Comparison of ENCODE assay signal across 8 cellular contexts in genomic region chr19:58305065-58305931, GRCh38. TPM values are rescaled to one million over a fixed set of nuclear protein-coding genes. Genes with fewer than 3 reads are reported as not detected.
DNase-seq lines count a peak whose midpoint lies in the region; ATAC-seq, FAIRE-seq and TF ChIP-seq lines count a peak whose summit lies in the region.

Gene ERVK3-1 (plus strand): TSS chr19:58305377. CDS start chr19:58312169, 6,792 bp downstream.

- TF ChIP-seq POLR2A in endothelial cell of umbilical vein (IDR thresholded peaks at IDR 0.05; ENCODE audit: low read depth, low read length) = peak; percentile 92

- H3K4me3 ChIP-seq in OCI-LY3 (ENCODE audit: low read length) (peak within 1 kb of the TSS; percentile 88), endothelial cell of umbilical vein (replicated peaks in 1 of 3; ENCODE audit: insufficient read depth in 1 of 3, low read depth in 1 of 3, low read length in 3 of 3) (peak within 1 kb of the TSS; percentile 44 to 72 (median 49)), mononuclear cell (ENCODE audit: low read length) (peak within 1 kb of the TSS; percentile 86)

- H3K4me2 ChIP-seq in OCI-LY3 (ENCODE audit: low read length) (peak within 1 kb of the TSS; percentile 89), endothelial cell of umbilical vein (ENCODE audit: insufficient read depth, low read length) (peak within 1 kb of the TSS; percentile 90)

- H3K36me3 ChIP-seq in OCI-LY3 (replicated peaks; ENCODE audit: low read depth, low read length) (peaks cover 60% of the 10 kb centered on the region), endothelial cell of umbilical vein (ENCODE audit: control insufficient read depth in 2 of 2, extremely low read depth in 1 of 2, insufficient read depth in 2 of 2, low read length in 2 of 2) (peaks cover 0 to 7% of the 10 kb centered on the region in 2 experiments)

- POLR2A ChIA-PET in endothelial cell of umbilical vein (lab: Charles Lee) = interaction anchor here (0.7 to 1.0 kb wide), 2 partner anchors 27 to 77 kb away, joined by 3 to 5 read pairs; partner anchors contain the start of genes ZNF544 and ZNF8

- intact Hi-C loops in endothelial cell of umbilical vein (cut with micrococcal nuclease) = loop anchor here (1.0 to 2.0 kb wide), 5 partner anchors 21 to 77 kb away; partner anchors contain the start of genes ZNF497, ZNF544, ZNF837 and ZSCAN22

- H3K9ac ChIP-seq in OCI-LY3 (ENCODE audit: low read length) (peak within 1 kb of the TSS; percentile 83), endothelial cell of umbilical vein (replicated peaks; ENCODE audit: extremely low read depth, insufficient read depth, low read length) (peak within 1 kb of the TSS; percentile 95)

- H3K9me3 ChIP-seq in OCI-LY3 (ENCODE audit: insufficient read depth, low read length) (no peaks in the 10 kb centered on the region), endothelial cell of umbilical vein (replicated peaks; ENCODE audit: control insufficient read depth, insufficient read depth, low read length) (no peaks in the 10 kb centered on the region), mononuclear cell (ENCODE audit: low read depth, low read length) (peaks cover 5% of the 10 kb centered on the region)

- dilution Hi-C loops in endothelial cell of umbilical vein (cut with MboI; ENCODE audit: extremely low pct_ligation_motif_present, low sequenced_read_pairs) = no loop called here

- peak; percentile 98 for FAIRE-seq in endothelial cell of umbilical vein (lab: Jason Lieb, UNC)

- H2AFZ ChIP-seq in OCI-LY3 (ENCODE audit: low read depth, low read length) = peak within 1 kb of the TSS; percentile 86
- peak within 1 kb of the TSS; percentile 84 for H2AFZ ChIP-seq in endothelial cell of umbilical vein (ENCODE audit: low read depth, low read length)

- H3K27ac ChIP-seq in OCI-LY3 (ENCODE audit: low read length) (peak within 1 kb of the TSS; percentile 50), endothelial cell of umbilical vein (ENCODE audit: insufficient read depth, low read depth, low read length) (peak within 1 kb of the TSS; percentile 95)

- no peaks in the 10 kb centered on the region for H3K9me1 ChIP-seq in endothelial cell of umbilical vein (replicated peaks; ENCODE audit: control insufficient read depth, extremely low read depth, insufficient read depth, low read length)

- peaks cover 13% of the 10 kb centered on the region for H3K4me1 ChIP-seq in OCI-LY3 (ENCODE audit: low read length)
- peaks cover 9% of the 10 kb centered on the region for H3K4me1 ChIP-seq in endothelial cell of umbilical vein (ENCODE audit: control insufficient read depth, extremely low read depth, insufficient read depth, low read length)
- peaks cover 15% of the 10 kb centered on the region for H3K4me1 ChIP-seq in mononuclear cell (ENCODE audit: insufficient read depth, low read length)

- H3K79me2 ChIP-seq in OCI-LY3 (ENCODE audit: low read length) (peaks cover 47% of the 10 kb centered on the region), endothelial cell of umbilical vein (ENCODE audit: control insufficient read depth, insufficient read depth, low read length) (peaks cover 7% of the 10 kb centered on the region)

- peak; percentile 86 for ATAC-seq in GM21515 (IDR thresholded peaks at IDR 0.05; ENCODE audit: unreplicated experiment)

- DNase-seq in D341Med (ENCODE audit: low spot score) (peak; percentile 96), HuH-7 (ENCODE audit: low spot score) (peak; percentile 82), endothelial cell of umbilical vein (ENCODE audit: low read depth, low spot score) (peak; percentile 98)
- peak; percentile 93 for DNase-seq in activated CD8-positive, alpha-beta memory T cell treated with anti-CD3 and anti-CD28 coated beads, Interleukin-2, amount 50 U/mL, for 48 hours
- peak; percentile 85 to 89 for DNase-seq in stimulated activated CD8-positive, alpha-beta memory T cell treated with anti-CD3 and anti-CD28 coated beads, Interleukin-4, amount 100 ng/mL, for 1 hour (ENCODE audit: low read depth in 2 of 2, low spot score in 1 of 2)

- H4K20me1 ChIP-seq in OCI-LY3 (ENCODE audit: insufficient read depth, low read length) (no peaks in the 10 kb centered on the region), endothelial cell of umbilical vein (replicated peaks; ENCODE audit: control insufficient read depth, extremely low read depth, insufficient read depth, low read length) (no peaks in the 10 kb centered on the region)

- H3K27me3 ChIP-seq in OCI-LY3 (ENCODE audit: low read depth, low read length) (no peaks in the 10 kb centered on the region), endothelial cell of umbilical vein (ENCODE audit: control insufficient read depth in 2 of 2, insufficient read depth in 2 of 2, low read length in 2 of 2) (no peaks in the 10 kb centered on the region), mononuclear cell (ENCODE audit: insufficient read depth, low read length) (no peaks in the 10 kb centered on the region)

- BruUV-seq in endothelial cell of umbilical vein (replicated peaks; lab: Mats Ljungman, UMichigan) = no TSS peak

- no peak for TF ChIP-seq CTCF in OCI-LY3 (IDR thresholded peaks at IDR 0.05; ENCODE audit: low read depth, low read length)
- TF ChIP-seq CTCF in endothelial cell of umbilical vein (IDR thresholded peaks at IDR 0.05; ENCODE audit: extremely low read depth in 1 of 2, insufficient read depth in 1 of 2, low read depth in 1 of 2, low read length in 2 of 2) = no peak

- CTCF ChIA-PET in endothelial cell of umbilical vein (lab: Charles Lee) = interaction anchor here (0.6 to 2.4 kb wide), 3 partner anchors 10 to 77 kb away, joined by 3 to 9 read pairs (median 4); partner anchors contain the start of gene ZNF544

TF ChIP-seq in endothelial cell of umbilical vein, 7 proteins besides CTCF, POLR2A, EP300 and RAD21:
- peak; percentile 41 for TF ChIP-seq MAX (IDR thresholded peaks at IDR 0.05; ENCODE audit: insufficient read depth, insufficient read length)
- TF ChIP-seq MYC (IDR thresholded peaks at IDR 0.05; ENCODE audit: low read depth, low read length) = no peak
- TF ChIP-seq POLR2AphosphoS5 (IDR thresholded peaks at IDR 0.05; ENCODE audit: insufficient read depth, low read depth, low read length) = peak; percentile 79
- no peak for TF ChIP-seq EZH2 (IDR thresholded peaks at IDR 0.05; ENCODE audit: borderline replicate concordance, low read depth, low read length, severe bottlenecking)

RNA-seq across cellular contexts. Expression of gene ERVK3-1, which starts in this region (rescaled TPM):
- 25.8 and 28.4 TPM in 2 replicates for total RNA-seq in endothelial cell of umbilical vein
- 25.9 and 29.3 TPM in 2 replicates for polyA plus RNA-seq in endothelial cell of umbilical vein
- 28.0 and 29.4 TPM in 2 replicates for polyA plus RNA-seq in endothelial cell of umbilical vein (2011; cell fraction: cytosol; rRNA removed)
- polyA plus RNA-seq in endothelial cell of umbilical vein (2011; cell fraction: nucleus; rRNA removed) = 122 and 125 TPM in 2 replicates
- polyA plus RNA-seq in endothelial cell of umbilical vein (2012) = 26.8 and 34.9 TPM in 2 replicates
- polyA minus RNA-seq in endothelial cell of umbilical vein = 29.3 and 30.2 TPM in 2 replicates
- polyA minus RNA-seq in endothelial cell of umbilical vein (2011; cell fraction: cytosol; rRNA and poly(A)+ RNA removed) = 14.8 TPM
- 61.4 and 66.4 TPM in 2 replicates for polyA minus RNA-seq in endothelial cell of umbilical vein (2011; cell fraction: nucleus; rRNA and poly(A)+ RNA removed)
- 124 TPM for total RNA-seq in mononuclear cell

Comparison
In these comparisons a context has a peak if more than half of its experiments do, and no peak if none do; other contexts are left out.
1. Peak in every context shown above with its lines: DNase-seq, ATAC-seq, H3K4me3 ChIP-seq and H3K27ac ChIP-seq.